ENCODE assay signal across 18 cellular contexts in the genomic region with DNA sequence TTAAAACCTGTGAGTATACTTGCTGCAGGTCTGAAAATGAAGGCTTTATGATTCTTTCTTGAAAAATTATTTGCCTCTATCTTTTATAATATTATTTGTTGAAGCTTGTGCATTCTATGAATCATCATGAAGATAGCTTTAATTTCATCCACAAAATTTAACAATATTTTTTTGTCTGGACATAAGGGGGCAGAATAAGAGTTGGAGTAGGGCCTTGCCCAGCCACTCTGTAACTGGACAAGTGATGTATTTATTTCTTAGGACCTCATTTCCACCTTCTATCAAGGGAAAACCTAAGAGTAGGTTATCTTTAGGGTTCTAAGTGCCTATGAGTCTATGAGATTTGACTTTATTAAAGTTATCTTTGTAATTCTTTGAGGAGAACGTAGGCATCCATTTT.
"Had no signal": no experiment of that assay in that cellular context is flagged by ENCODE, and none has a peak within 500 bp of the region (broad histone marks: within the 10 kb centered on the region; RNA-seq: fewer than 3 reads in every experiment).

No MANE protein-coding gene starts in this region.

- H3K9ac ChIP-seq: neural progenitor cell had no signal

- H2AFZ ChIP-seq: neural progenitor cell had no signal

- H3K27me3 ChIP-seq: neural progenitor cell, pancreas had no signal

- H3K27ac ChIP-seq: coronary artery, neural progenitor cell, pancreas had no signal

- H3K36me3 ChIP-seq: pancreas had no signal

- ATAC-seq: activated CD8-positive, alpha-beta T cell treated with anti-CD3 and anti-CD28 coated beads, Interleukin-2, amount 10 ng/mL, durations not matched to agents 7 days and 5 days; esophagus mucosa; pancreas; stimulated activated memory B cell treated with anti-CD40 and anti-IgM and Interleukin-4, amounts not matched to agents 10 μg/mL and 1 μg/mL and 100 μg/mL, for 72 hours had no signal

- DNase-seq: activated B cell treated with CpG ODN at 0.5 μM for 24 hours; activated CD4-positive, alpha-beta T cell treated with anti-CD3 and anti-CD28 coated beads for 48 hours; activated CD8-positive, alpha-beta memory T cell treated with anti-CD3 and anti-CD28 coated beads, Interleukin-2, amount 50 U/mL, for 4 hours; activated CD8-positive, alpha-beta T cell treated with anti-CD3 and anti-CD28 coated beads, Interleukin-2, amount 10 ng/mL, durations not matched to agents 7 days and 5 days; activated effector memory CD4-positive, alpha-beta T cell treated with anti-CD3 and anti-CD28 coated beads, Interleukin-2, amount 50 U/mL, for 16 hours; activated T-cell treated with anti-CD3 and anti-CD28 coated beads, Interleukin-2, amount 50 U/mL, for 48 hours; amniotic stem cell; foreskin melanocyte; head of caudate nucleus; naive B cell; pancreas; retina; stimulated activated CD4-positive, alpha-beta T cell treated with anti-CD3 and anti-CD28 coated beads, Interleukin-2, amount 100 ng/mL, for 48 hours; T-helper 2 cell had no signal

- H3K4me1 ChIP-seq: neural progenitor cell, pancreas had no signal

- H3K9me3 ChIP-seq: pancreas had no signal

- H3K4me3 ChIP-seq: coronary artery, neural progenitor cell, pancreas had no signal

- H3K4me2 ChIP-seq: neural progenitor cell had no signal
